In genomic region chr4:127997534-127998388, GRCh38 we compare ENCODE assay signal across 8 cellular contexts. TPM values are rescaled to one million over a fixed set of nuclear protein-coding genes. Genes with fewer than 3 reads are reported as not detected.
DNase-seq lines count a peak whose midpoint lies in the region; ATAC-seq, FAIRE-seq and TF ChIP-seq lines count a peak whose summit lies in the region.

No MANE protein-coding gene starts in this region.

- CTCF ChIA-PET in K562 (lab: Yijun Ruan, JAX; ENCODE audit: low intra/inter-chr PET ratio), result no interaction called here

- TF ChIP-seq EP300 in K562 (IDR thresholded peaks at IDR 0.05; ENCODE audit: low read length), result no peak

- H3K4me2 ChIP-seq in K562 (ENCODE audit: insufficient read depth, low read length), result no peak overlapping the region

- POLR2A ChIA-PET in K562 (lab: Yijun Ruan, JAX), result interaction anchor here (0.6 kb wide), 1 partner anchor 12 kb away, joined by 3 read pairs; no protein-coding TSS in a partner anchor

- no TSS peak for BruUV-seq in K562 (replicated peaks; lab: Mats Ljungman, UMichigan)

- no peak for ATAC-seq in right cardiac atrium
- ATAC-seq in HG02623 (IDR thresholded peaks at IDR 0.05; ENCODE audit: unreplicated experiment), result peak; percentile 95
- ATAC-seq in K562, result peak; percentile 39; the same call in 1 of the 3 replicates

- no peaks in the 10 kb centered on the region for H4K20me1 ChIP-seq in K562 (replicated peaks; ENCODE audit: control insufficient read depth, insufficient read depth, low read length)

- TF ChIP-seq POLR2A in NB4 (IDR thresholded peaks at IDR 0.05; ENCODE audit: extremely low read depth, insufficient read length), result no peak
- TF ChIP-seq POLR2A in K562 (conservative IDR thresholded peaks at IDR 0.05), result no peak

- no peak for FAIRE-seq in K562 (lab: Jason Lieb, UNC)

- TF ChIP-seq RAD21 in K562 (CRISPR knock-in tag; conservative IDR thresholded peaks at IDR 0.05 in 1 of 2, IDR thresholded peaks at IDR 0.05 in 1 of 2), result no peak

- H3K4me3 ChIP-seq in cardiac muscle cell (no peak overlapping the region), right cardiac atrium (ENCODE audit: low read length) (no peak overlapping the region), NB4 (ENCODE audit: low read depth, low read length) (no peak overlapping the region), K562 (no peak overlapping the region)

- H3K27ac ChIP-seq in cardiac muscle cell (no peak overlapping the region), right cardiac atrium (ENCODE audit: low read length) (no peak overlapping the region), K562 (ENCODE audit: extremely low read depth, low read depth, low read length) (no peak overlapping the region)

- H3K4me1 ChIP-seq in cardiac muscle cell (ENCODE audit: low read depth) (no peaks in the 10 kb centered on the region), right cardiac atrium (ENCODE audit: control insufficient read depth, insufficient read depth, low read length) (no peaks in the 10 kb centered on the region), K562 (replicated peaks in 1 of 2; ENCODE audit: control insufficient read depth in 2 of 2, insufficient read depth in 2 of 2, low read length in 2 of 2) (no peaks in the 10 kb centered on the region)

- H3K9me1 ChIP-seq in K562 (ENCODE audit: control insufficient read depth, insufficient read depth, low read length), result no peaks in the 10 kb centered on the region

- in situ Hi-C loops in K562 (cut with MboI), result no loop called here

- no peak overlapping the region for H3K9ac ChIP-seq in K562 (ENCODE audit: insufficient read depth in 1 of 2, low read depth in 2 of 2, low read length in 2 of 2)

- DNase-seq in cardiac muscle cell (ENCODE audit: low read depth in 1 of 2, low spot score in 1 of 2) (peak; percentile 14 to 58), right cardiac atrium (no peak), NB4 (ENCODE audit: low read depth) (peak; percentile 9), K562 (ENCODE audit: extremely low read depth in 1 of 4, low spot score in 3 of 4) (no peak), UCSD-AML1 (lab: John Stamatoyannopoulos, UW; ENCODE audit: unreplicated experiment) (no peak), NCI-H1417 (lab: John Stamatoyannopoulos, UW) (no peak)
- peak; percentile 3 for DNase-seq in stimulated activated CD4-positive, alpha-beta T cell treated with anti-CD3 and anti-CD28 coated beads, Interleukin-12 subunit alpha, Interleukin-12 subunit beta, amount 100 ng/mL, for 4 hours

- H2AFZ ChIP-seq in K562 (ENCODE audit: low read depth, low read length), result no peak overlapping the region

- WGBS in right cardiac atrium, result 85% methylated on average over 8 of the region's 8 CpGs
- WGBS in K562 (ENCODE audit: insufficient coverage, low coverage, missing lambda C conversion rate), result 62% methylated on average over 5 of the region's 8 CpGs

- intact Hi-C loops in right cardiac atrium (cut with DNase I), result no loop called here
- intact Hi-C loops in K562 (cut with micrococcal nuclease), result no loop called here

- peaks cover 17% of the 10 kb centered on the region for H3K36me3 ChIP-seq in cardiac muscle cell
- peaks cover 13% of the 10 kb centered on the region; the same call in 1 of the 3 replicates for H3K36me3 ChIP-seq in K562 (ENCODE audit: control insufficient read depth, insufficient read depth, low read length)

- no peaks in the 10 kb centered on the region for H3K79me2 ChIP-seq in K562 (ENCODE audit: control insufficient read depth, insufficient read depth, low read length)

- TF ChIP-seq CTCF in cardiac muscle cell (IDR thresholded peaks at IDR 0.05; ENCODE audit: low read depth, low read length) (peak; percentile 27), NB4 (IDR thresholded peaks at IDR 0.05; ENCODE audit: low read depth, low read length) (no peak), K562 (IDR thresholded peaks at IDR 0.05 in 2 of 3, conservative IDR thresholded peaks at IDR 0.05 in 1 of 3; ENCODE audit: insufficient read depth in 2 of 3, low read depth in 1 of 3, low read length in 3 of 3) (peak in 1 of 3 experiments; percentile 12; a peak in 1 of 6 replicates)

- H3K9me3 ChIP-seq in cardiac muscle cell (ENCODE audit: low read depth) (no peaks in the 10 kb centered on the region), right cardiac atrium (ENCODE audit: control insufficient read depth, low read length) (no peaks in the 10 kb centered on the region), K562 (replicated peaks; ENCODE audit: control insufficient read depth, insufficient read depth, low read depth, low read length) (0 out of 2 replicates have a peak, but pooled peaks cover 2% of the 10 kb centered on the region)

- H3K27me3 ChIP-seq in cardiac muscle cell, result no peaks in the 10 kb centered on the region
- no peaks in the 10 kb centered on the region for H3K27me3 ChIP-seq in right cardiac atrium (ENCODE audit: control insufficient read depth, insufficient read depth)
- no peaks in the 10 kb centered on the region for H3K27me3 ChIP-seq in K562 (ENCODE audit: control insufficient read depth in 2 of 2, insufficient read depth in 2 of 2, low read length in 2 of 2)

TF ChIP-seq in K562, 482 proteins besides CTCF, POLR2A, EP300 and RAD21:
- TF ChIP-seq RFX1 (IDR thresholded peaks at IDR 0.05), result peak; percentile 47; the same call in 1 of the 2 replicates
- TF ChIP-seq RNF2 (IDR thresholded peaks at IDR 0.05), result no peak
- TF ChIP-seq PKNOX1 (IDR thresholded peaks at IDR 0.05), result no peak
- TF ChIP-seq SPI1 (IDR thresholded peaks at IDR 0.05; ENCODE audit: borderline replicate concordance, low read depth, low read length), result peak; percentile 75

RNA-seq across cellular contexts. Expression of gene ABHD18, which starts 32.6 kb away (rescaled TPM):
- total RNA-seq in cardiac muscle cell (16.7 and 18.8 TPM in 2 replicates), right cardiac atrium (10 to 100 TPM in 2 of 4 donors, 1 to 10 TPM in 2; 8.5 to 10.4 (median 9.4) TPM), K562 (2014; rRNA removed) (7.8 and 11.0 TPM in 2 replicates), K562 (2014; rRNA removed; fragmentation: Illumina TruSeq; extraction: Trizol) (20.3 and 23.6 TPM in 2 replicates), K562 (2015; rRNA removed; fragmentation: Illumina TruSeq; extraction: Trizol) (21.8 and 25.0 TPM in 2 replicates), K562 (2021) (17.7 and 19.1 TPM in 2 replicates)
- polyA plus RNA-seq in cardiac muscle cell (21.5 and 35.1 TPM in 2 replicates), right cardiac atrium (4.1 TPM), K562 (2011; rRNA removed) (12.6 and 16.0 TPM in 2 replicates), K562 (2014; fragmentation: Illumina TruSeq; extraction: Trizol) (17.7 and 22.6 TPM in 2 replicates), K562 (2014; fragmentation: Nextera tagmentation; extraction: Ambion mirVana) (1 to 10 TPM; 6.1 to 6.9 TPM), K562 (2014; rRNA removed) (10.9 and 14.4 TPM in 2 replicates)
- 18.4 and 36.0 TPM in 2 replicates for total RNA-seq in K562 (2011; cell fraction: chromatin; rRNA removed; ENCODE audit: low replicate concordance)
- 9.3 and 9.5 TPM in 2 replicates for total RNA-seq in K562 (2011; cell fraction: nucleolus; rRNA removed)
- total RNA-seq in K562 (2011; cell fraction: nucleoplasm; rRNA removed), result 17.0 and 26.9 TPM in 2 replicates
- polyA plus RNA-seq in K562 (2011; cell fraction: cytosol; rRNA removed), result 3.1 and 5.1 TPM in 2 replicates
- 9.5 and 10.7 TPM in 2 replicates for polyA plus RNA-seq in K562 (2011; cell fraction: nucleus; rRNA removed)
- 9.3 and 11.6 TPM in 2 replicates for polyA plus RNA-seq in K562 (2012)
- 18.0 and 22.9 TPM in 2 replicates for polyA minus RNA-seq in K562 (2011; rRNA and poly(A)+ RNA removed)
- polyA minus RNA-seq in K562 (2011; cell fraction: cytosol; rRNA and poly(A)+ RNA removed), result 8.8 and 16.7 TPM in 2 replicates
- 11.8 and 18.7 TPM in 2 replicates for polyA minus RNA-seq in K562 (2011; cell fraction: nucleus; rRNA and poly(A)+ RNA removed)

RNA-seq across cellular contexts. Expression of gene MFSD8, which starts 32.8 kb away (rescaled TPM):
- total RNA-seq in cardiac muscle cell, result 10.5 and 18.4 TPM in 2 replicates
- 20.4 and 23.6 TPM in 2 replicates for polyA plus RNA-seq in cardiac muscle cell
- total RNA-seq in right cardiac atrium, result 10 to 100 TPM in 3 of 4 donors, 1 to 10 TPM in 1; 9.7 to 12.2 (median 10.8) TPM
- polyA plus RNA-seq in right cardiac atrium, result 5.9 TPM
- total RNA-seq in K562 (2011; cell fraction: chromatin; rRNA removed; ENCODE audit: low replicate concordance), result 70.1 and 143 TPM in 2 replicates
- total RNA-seq in K562 (2011; cell fraction: nucleolus; rRNA removed), result 30.9 and 40.9 TPM in 2 replicates
- total RNA-seq in K562 (2011; cell fraction: nucleoplasm; rRNA removed), result 60.1 and 88.7 TPM in 2 replicates
- 7.0 and 14.2 TPM in 2 replicates for total RNA-seq in K562 (2014; rRNA removed)
- total RNA-seq in K562 (2014; rRNA removed; fragmentation: Illumina TruSeq; extraction: Trizol), result 20.9 and 24.0 TPM in 2 replicates
- total RNA-seq in K562 (2015; rRNA removed; fragmentation: Illumina TruSeq; extraction: Trizol), result 16.5 and 18.7 TPM in 2 replicates
- total RNA-seq in K562 (2021), result 16.2 and 17.8 TPM in 2 replicates
- polyA plus RNA-seq in K562 (2011; rRNA removed), result 24.8 and 27.2 TPM in 2 replicates
- 5.3 and 11.6 TPM in 2 replicates for polyA plus RNA-seq in K562 (2011; cell fraction: cytosol; rRNA removed)
- polyA plus RNA-seq in K562 (2011; cell fraction: nucleus; rRNA removed), result 30.1 and 48.0 TPM in 2 replicates
- 7.0 and 10.0 TPM in 2 replicates for polyA plus RNA-seq in K562 (2012)
- 11.5 and 11.9 TPM in 2 replicates for polyA plus RNA-seq in K562 (2014; fragmentation: Illumina TruSeq; extraction: Trizol)
- 10 to 100 TPM; 25.2 to 25.4 TPM for polyA plus RNA-seq in K562 (2014; fragmentation: Nextera tagmentation; extraction: Ambion mirVana)
- 13.4 and 16.6 TPM in 2 replicates for polyA plus RNA-seq in K562 (2014; rRNA removed)
- polyA minus RNA-seq in K562 (2011; rRNA and poly(A)+ RNA removed), result 42.3 and 46.5 TPM in 2 replicates
- polyA minus RNA-seq in K562 (2011; cell fraction: cytosol; rRNA and poly(A)+ RNA removed), result 7.5 and 12.7 TPM in 2 replicates
- polyA minus RNA-seq in K562 (2011; cell fraction: nucleus; rRNA and poly(A)+ RNA removed), result 26.8 and 36.1 TPM in 2 replicates

Comparison
In these comparisons a context has a peak if more than half of its experiments do, and no peak if none do; other contexts are left out.
1. DNase-seq: peak in cardiac muscle cell (2 of 2), NB4 (single experiment) and stimulated activated CD4-positive, alpha-beta T cell treated with anti-CD3 and anti-CD28 coated beads, Interleukin-12 subunit alpha, Interleukin-12 subunit beta, amount 100 ng/mL, for 4 hours (single experiment); none in right cardiac atrium (0 of 3), K562 (0 of 4), UCSD-AML1 (single experiment) and NCI-H1417 (0 of 3).
2. ATAC-seq: peak in HG02623 (single experiment) and K562 (single experiment); none in right cardiac atrium (0 of 2).